Comparison of ENCODE assay signal across 8 cellular contexts in the genomic region with DNA sequence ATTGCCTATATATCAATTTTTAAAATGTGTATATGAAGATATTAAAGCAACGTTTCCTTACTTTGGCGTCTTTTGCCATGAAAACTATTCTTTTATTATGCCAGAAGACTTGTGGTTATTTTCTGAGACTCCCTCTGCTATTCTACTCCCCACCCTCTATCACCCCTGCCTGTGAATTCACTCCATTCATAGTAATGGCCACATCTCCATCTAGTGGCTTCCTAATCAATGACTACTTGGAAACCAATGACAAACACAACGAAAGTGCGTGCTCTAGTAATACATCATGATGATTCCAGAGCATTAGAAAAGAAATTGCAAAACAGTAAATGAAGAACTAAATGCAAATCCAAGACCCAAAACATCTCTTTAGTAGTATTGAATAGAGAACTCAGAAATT.
DNase-seq lines count a peak whose midpoint lies in the region; ATAC-seq and TF ChIP-seq lines count a peak whose summit lies in the region.

No MANE protein-coding gene starts in this region.

- H3K27ac ChIP-seq in AG04450 (ENCODE audit: low read depth, low read length): no peak overlapping the region

- no peaks in the 10 kb centered on the region for H3K27me3 Mint-ChIP-seq in activated CD4-positive, alpha-beta T cell treated with anti-CD3 and anti-CD28 coated beads, Interleukin-2, amount 10 ng/mL, durations not matched to agents 24 days and 14 days

- POLR2A ChIA-PET in AG04450 (lab: Yijun Ruan, JAX): interaction anchor here (1.0 kb wide), 1 partner anchor 231 kb away, joined by 6 read pairs; no protein-coding TSS in a partner anchor

- in situ Hi-C loops in SK-MEL-5 (cut with HindIII; ENCODE audit: low pct_unique_long_range_greater_than_20kb, low sequenced_read_pairs): no loop called here

- peak; percentile 32 for DNase-seq in AG04450 (ENCODE audit: low read depth, low spot score)
- DNase-seq in HuH-7.5 (ENCODE audit: low spot score): peak; percentile 11
- DNase-seq in SK-MEL-5 (ENCODE audit: low read depth, low spot score): peak; percentile 79
- DNase-seq in glomerular endothelial cell (ENCODE audit: extremely low read depth, low read depth, low spot score): peak; percentile 7
- peak; percentile 82 for DNase-seq in superior temporal gyrus (ENCODE audit: extremely low spot score)
- no peak for DNase-seq in activated naive CD4-positive, alpha-beta T cell treated with anti-CD3 and anti-CD28 coated beads, Interleukin-2, amount 50 U/mL, for 72 hours (ENCODE audit: low spot score in 2 of 2)
- DNase-seq in activated CD4-positive, alpha-beta T cell treated with anti-CD3 and anti-CD28 coated beads, Interleukin-2, amount 10 ng/mL, durations not matched to agents 24 days and 14 days: no peak

- no peaks in the 10 kb centered on the region for H3K27me3 ChIP-seq in AG04450 (ENCODE audit: control insufficient read depth, insufficient read depth, low read length)

- no peaks in the 10 kb centered on the region for H3K9me3 ChIP-seq in AG04450 (ENCODE audit: control insufficient read depth, insufficient read depth, low read length)

- TF ChIP-seq CTCF in AG04450 (IDR thresholded peaks at IDR 0.05; ENCODE audit: low read depth, low read length): peak; percentile 71

- H3K4me1 Mint-ChIP-seq in activated CD4-positive, alpha-beta T cell treated with anti-CD3 and anti-CD28 coated beads, Interleukin-2, amount 10 ng/mL, durations not matched to agents 24 days and 14 days: no peaks in the 10 kb centered on the region

- H3K9me3 Mint-ChIP-seq in activated naive CD4-positive, alpha-beta T cell treated with anti-CD3 and anti-CD28 coated beads, Interleukin-2, amount 50 U/mL, for 72 hours: peaks cover 13% of the 10 kb centered on the region in 2 donors
- no peaks in the 10 kb centered on the region for H3K9me3 Mint-ChIP-seq in activated CD4-positive, alpha-beta T cell treated with anti-CD3 and anti-CD28 coated beads, Interleukin-2, amount 10 ng/mL, durations not matched to agents 24 days and 14 days

- intact Hi-C loops in activated CD4-positive, alpha-beta T cell treated with anti-CD3 and anti-CD28 coated beads, Interleukin-2, amount 10 ng/mL, durations not matched to agents 24 days and 14 days (cut with micrococcal nuclease): loop anchor here (10.0 kb wide), 1 partner anchor 452 kb away; no protein-coding TSS in a partner anchor

- H3K27ac Mint-ChIP-seq in activated naive CD4-positive, alpha-beta T cell treated with anti-CD3 and anti-CD28 coated beads, Interleukin-2, amount 50 U/mL, for 72 hours: no peak overlapping the region
- H3K27ac Mint-ChIP-seq in activated CD4-positive, alpha-beta T cell treated with anti-CD3 and anti-CD28 coated beads, Interleukin-2, amount 10 ng/mL, durations not matched to agents 24 days and 14 days: no peak overlapping the region

- H3K36me3 Mint-ChIP-seq in activated naive CD4-positive, alpha-beta T cell treated with anti-CD3 and anti-CD28 coated beads, Interleukin-2, amount 50 U/mL, for 72 hours: no peaks in the 10 kb centered on the region
- H3K36me3 Mint-ChIP-seq in activated CD4-positive, alpha-beta T cell treated with anti-CD3 and anti-CD28 coated beads, Interleukin-2, amount 10 ng/mL, durations not matched to agents 24 days and 14 days (ENCODE audit: low read depth): no peaks in the 10 kb centered on the region

- peak; percentile 69 for ATAC-seq in GM18873 (IDR thresholded peaks at IDR 0.05; ENCODE audit: low FRiP score, unreplicated experiment)
- ATAC-seq in activated naive CD4-positive, alpha-beta T cell treated with anti-CD3 and anti-CD28 coated beads, Interleukin-2, amount 50 U/mL, for 72 hours: no peak

- H3K4me3 Mint-ChIP-seq in activated CD4-positive, alpha-beta T cell treated with anti-CD3 and anti-CD28 coated beads, Interleukin-2, amount 10 ng/mL, durations not matched to agents 24 days and 14 days: no peak overlapping the region

- CTCF ChIA-PET in AG04450 (lab: Charles Lee): interaction anchor here (0.7 to 4.4 kb wide), 10 partner anchors 9 to 473 kb away, joined by 3 to 72 read pairs (median 5); a partner anchor contains a TSS

- H3K4me3 ChIP-seq in AG04450 (ENCODE audit: low read depth, low read length): no peak overlapping the region

Comparison
In these comparisons a context has a peak if more than half of its experiments do, and no peak if none do; other contexts are left out.
1. DNase-seq: peak in AG04450 (single experiment), HuH-7.5 (single experiment), SK-MEL-5 (single experiment), glomerular endothelial cell (single experiment) and superior temporal gyrus (single experiment); none in activated naive CD4-positive, alpha-beta T cell treated with anti-CD3 and anti-CD28 coated beads, Interleukin-2, amount 50 U/mL, for 72 hours (0 of 2) and activated CD4-positive, alpha-beta T cell treated with anti-CD3 and anti-CD28 coated beads, Interleukin-2, amount 10 ng/mL, durations not matched to agents 24 days and 14 days (single experiment).